In genomic region chr5:145975361-145976066, GRCh38 we compare ENCODE assay signal across 11 cellular contexts. TPM values are rescaled to one million over a fixed set of nuclear protein-coding genes. Genes with fewer than 3 reads are reported as not detected.
DNase-seq lines count a peak whose midpoint lies in the region; ATAC-seq and TF ChIP-seq lines count a peak whose summit lies in the region.
"Had no signal": no experiment of that assay in that cellular context is flagged by ENCODE, and none has a peak within 500 bp of the region (broad histone marks: within the 10 kb centered on the region; RNA-seq: fewer than 3 reads in every experiment).

No MANE protein-coding gene starts in this region.

- no peaks in the 10 kb centered on the region for H3K9me3 ChIP-seq in cardiac muscle cell (ENCODE audit: low read depth)
- no peaks in the 10 kb centered on the region for H3K9me3 ChIP-seq in thyroid gland

- WGBS in thyroid gland, 2 donors: 43 to 51% methylated on average over 3 of the region's 3 CpGs

- H3K27ac ChIP-seq in cardiac muscle cell: peak overlapping the region; percentile 61
- H3K27ac ChIP-seq in thyroid gland: peak overlapping the region in 2 of 3 donors; percentile 33 to 69
- H3K27ac ChIP-seq: HL-60 had no signal

- TF ChIP-seq CTCF in cardiac muscle cell (IDR thresholded peaks at IDR 0.05; ENCODE audit: low read depth, low read length): no peak
- no peak for TF ChIP-seq CTCF in fibroblast of the aortic adventitia (IDR thresholded peaks at IDR 0.05; ENCODE audit: insufficient read depth, low read length)
- TF ChIP-seq CTCF in thyroid gland (IDR thresholded peaks at IDR 0.05): no peak

- DNase-seq in cardiac muscle cell (ENCODE audit: low read depth in 1 of 2, low spot score in 1 of 2) (peak; percentile 70 to 90), left ventricle myocardium superior (no peak), NCI-H69 (lab: John Stamatoyannopoulos, UW) (peak; percentile 78), fibroblast of the aortic adventitia (ENCODE audit: low read depth) (peak; percentile 93), thyroid gland (peak; percentile 7 to 12), NCI-H526 treated with DMSO at 0.1 percent for 48 hours (lab: John Stamatoyannopoulos, UW) (no peak), NCI-H1417 treated with DMSO at 0.1 percent for 48 hours (lab: John Stamatoyannopoulos, UW) (no peak)
- DNase-seq: DMS153 had no signal

- no peak overlapping the region for H3K4me3 ChIP-seq in cardiac muscle cell
- no peak overlapping the region for H3K4me3 ChIP-seq in fibroblast of the aortic adventitia (ENCODE audit: low read depth, low read length)
- H3K4me3 ChIP-seq in thyroid gland (replicated peaks in 1 of 3): no peak overlapping the region

- ATAC-seq in left ventricle myocardium superior: no peak
- no peak for ATAC-seq in HG02588 (IDR thresholded peaks at IDR 0.05; ENCODE audit: unreplicated experiment)

- H3K36me3 ChIP-seq in cardiac muscle cell: no peaks in the 10 kb centered on the region
- H3K36me3 ChIP-seq in thyroid gland: no peaks in the 10 kb centered on the region

- no peak for TF ChIP-seq POLR2A in thyroid gland (IDR thresholded peaks at IDR 0.05)

- H3K27me3 ChIP-seq in cardiac muscle cell (no peaks in the 10 kb centered on the region), thyroid gland (no peaks in the 10 kb centered on the region)

- intact Hi-C loops in left ventricle myocardium superior (cut with micrococcal nuclease): no loop called here
- intact Hi-C loops in thyroid gland (cut with DNase I): no loop called here

- peaks cover 51% of the 10 kb centered on the region for H3K4me1 ChIP-seq in cardiac muscle cell (ENCODE audit: low read depth)
- peaks cover 12 to 37% of the 10 kb centered on the region in 2 donors for H3K4me1 ChIP-seq in thyroid gland

RNA-seq across cellular contexts. Expression of gene SH3RF2, which starts 39.1 kb away (rescaled TPM):
- total RNA-seq in cardiac muscle cell (27.9 and 43.1 TPM in 2 replicates), left ventricle myocardium superior (350 TPM), fibroblast of the aortic adventitia (ENCODE audit: low replicate concordance) (0.49 and 6.7 TPM in 2 replicates), thyroid gland (10 to 100 TPM in 3 of 4 donors, 1 to 10 TPM in 1; 3.1 to 20.8 (median 14.3) TPM)
- polyA plus RNA-seq in cardiac muscle cell: 38.3 and 59.3 TPM in 2 replicates
- total RNA-seq: activated CD8-positive, alpha-beta memory T cell treated with anti-CD3 and anti-CD28 coated beads for 36 hours had no signal

Comparison
In these comparisons a context has a peak if more than half of its experiments do, and no peak if none do; other contexts are left out.
1. DNase-seq: peak in cardiac muscle cell (2 of 2), NCI-H69 (single experiment), fibroblast of the aortic adventitia (single experiment) and thyroid gland (2 of 2); none in left ventricle myocardium superior (single experiment), NCI-H526 treated with DMSO at 0.1 percent for 48 hours (single experiment) and NCI-H1417 treated with DMSO at 0.1 percent for 48 hours (single experiment).